8 cellular contexts compared by ENCODE assay signal in genomic region chr4:5998333-5998936, GRCh38. TPM values are rescaled to one million over a fixed set of nuclear protein-coding genes. Genes with fewer than 3 reads are reported as not detected.
A peak's percentile ranks its signal among the peaks of the same experiment; 100 is the strongest.
DNase-seq lines count a peak whose midpoint lies in the region; ATAC-seq and TF ChIP-seq lines count a peak whose summit lies in the region.

No MANE protein-coding gene starts in this region.

- H3K9me3 ChIP-seq in ascending aorta (no peaks in the 10 kb centered on the region), sigmoid colon (no peaks in the 10 kb centered on the region)

- TF ChIP-seq POLR2A in sigmoid colon (IDR thresholded peaks at IDR 0.05) = no peak

- H3K27ac ChIP-seq in ascending aorta = no peak overlapping the region
- no peak overlapping the region for H3K27ac ChIP-seq in sigmoid colon

- H3K36me3 ChIP-seq in ascending aorta (no peaks in the 10 kb centered on the region), sigmoid colon (no peaks in the 10 kb centered on the region)

- TF ChIP-seq CTCF in LNCAP (IDR thresholded peaks at IDR 0.05) (peak; percentile 99), ascending aorta (IDR thresholded peaks at IDR 0.05) (peak; percentile 42 to 72 (median 60)), sigmoid colon (IDR thresholded peaks at IDR 0.05) (peak; percentile 54 to 89 (median 70))

- DNase-seq in DMS79 treated with DMSO at 0.1 percent for 48 hours (lab: John Stamatoyannopoulos, UW) (peak; percentile 26), SKM-1 (lab: John Stamatoyannopoulos, UW; ENCODE audit: unreplicated experiment) (peak; percentile 71), ascending aorta (ENCODE audit: low spot score in 2 of 2) (peak in 1 of 2 donors; percentile 61), hepatic stellate cell (ENCODE audit: low spot score) (peak; percentile 79), sigmoid colon (peak; percentile 68)

- H3K4me3 ChIP-seq in ascending aorta (no peak overlapping the region), sigmoid colon (no peak overlapping the region)

- H3K4me1 ChIP-seq in ascending aorta (no peaks in the 10 kb centered on the region), sigmoid colon (no peaks in the 10 kb centered on the region)

- intact Hi-C loops in ascending aorta (cut with DNase I) (no loop called here), sigmoid colon (cut with DNase I) (loop anchor here (5.0 kb wide), 1 partner anchor 329 kb away; no protein-coding TSS in a partner anchor)

- TF ChIP-seq EP300 in sigmoid colon (IDR thresholded peaks at IDR 0.05) = no peak

- H3K27me3 ChIP-seq in ascending aorta = no peaks in the 10 kb centered on the region
- peaks cover 0 to 42% (median 5%) of the 10 kb centered on the region in 3 donors for H3K27me3 ChIP-seq in sigmoid colon

- ATAC-seq in GM21423 (IDR thresholded peaks at IDR 0.05; ENCODE audit: unreplicated experiment) (peak; percentile 71), GM19324 (IDR thresholded peaks at IDR 0.05; ENCODE audit: low FRiP score, unreplicated experiment) (no peak)

- 1 to 5% methylated on average over 9 of the region's 9 CpGs for WGBS in sigmoid colon, 2 donors

RNA-seq across cellular contexts. Expression of gene C4orf50, which starts 19.8 kb away (rescaled TPM):
- not detected for total RNA-seq in ascending aorta
- total RNA-seq in sigmoid colon = under 1 TPM; 0.16 to 0.83 (median 0.70) TPM
- polyA plus RNA-seq in sigmoid colon = under 1 TPM in 2 of 3 donors, not detected in 1; under 0.01 to 0.17 TPM
